15 cellular contexts compared by ENCODE assay signal in the genomic region with DNA sequence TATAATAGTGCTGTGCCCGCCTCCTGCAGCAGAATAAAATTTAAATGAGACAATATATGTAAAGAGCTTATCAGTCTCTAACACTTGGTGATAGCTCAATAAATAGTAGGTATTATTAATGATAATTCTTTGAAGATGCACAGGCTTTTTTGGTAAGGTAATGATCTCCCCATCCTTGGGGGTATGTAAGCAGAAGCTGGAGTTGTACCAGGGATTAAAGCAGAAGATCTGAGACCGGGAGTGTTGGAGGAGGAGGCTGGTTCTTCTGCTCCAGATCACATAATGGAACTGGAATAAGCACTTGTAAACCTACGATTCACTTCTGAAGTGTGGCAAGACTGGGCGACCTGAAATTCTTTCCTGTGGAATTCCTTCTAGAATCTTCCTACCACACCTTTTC. TPM values are rescaled to one million over a fixed set of nuclear protein-coding genes. Genes with fewer than 3 reads are reported as not detected.
DNase-seq lines count a peak whose midpoint lies in the region; FAIRE-seq and TF ChIP-seq lines count a peak whose summit lies in the region.
"Had no signal": no experiment of that assay in that cellular context is flagged by ENCODE, and none has a peak within 500 bp of the region (broad histone marks: within the 10 kb centered on the region; RNA-seq: fewer than 3 reads in every experiment).

No MANE protein-coding gene starts in this region.

- H3K27ac ChIP-seq in PC-9 = no peak overlapping the region
- no peak overlapping the region for H3K27ac ChIP-seq in H1 (ENCODE audit: low read depth, low read length)
- H3K27ac ChIP-seq in osteoblast (ENCODE audit: low read depth, low read length) = no peak overlapping the region
- H3K27ac ChIP-seq: BLaER1 treated with 17β-estradiol and CSF1 and Interleukin-3, amounts not matched to agents 10 nM and 100 nM had no signal

- H3K4me3 Mint-ChIP-seq in Calu3 (ENCODE audit: low read depth, unreplicated experiment) = peak overlapping the region; percentile 4
- H3K4me3 Mint-ChIP-seq in activated T-helper 2 cell treated with anti-CD3 and anti-CD28 coated beads, Interferon-gamma antibody, Interleukin-2, Interleukin-4, amounts not matched to agents 10 μg/mL and 5 μg/mL and 100 μg/mL, durations not matched to agents 14 hours and 24 hours and 36 hours (ENCODE audit: low read depth) = no peak overlapping the region
- H3K4me3 Mint-ChIP-seq in CD14-positive monocyte = no peak overlapping the region
- H3K4me3 Mint-ChIP-seq: CD4-positive, alpha-beta T cell had no signal

- POLR2A ChIA-PET in PC-9 (lab: Charles Lee; ENCODE audit: unreplicated experiment) (interaction anchor here (0.8 kb wide), 1 partner anchor 25 kb away, joined by 4 read pairs; no protein-coding TSS in a partner anchor), H1 (lab: Charles Lee; ENCODE audit: partially characterized antibody) (interaction anchor here (1.3 kb wide), 1 partner anchor 23 kb away, joined by 4 read pairs; no protein-coding TSS in a partner anchor)

- H2BK15ac ChIP-seq in H1 (ENCODE audit: low read length) = no peak overlapping the region

- no peak overlapping the region for H2BK5ac ChIP-seq in H1 (ENCODE audit: low read depth, low read length)

- H3K18ac ChIP-seq in H1 (ENCODE audit: extremely low read depth, low read length) = no peak overlapping the region

- H3K36me3 ChIP-seq in PC-9 (ENCODE audit: low read depth) = no peaks in the 10 kb centered on the region
- no peaks in the 10 kb centered on the region for H3K36me3 ChIP-seq in H1 (ENCODE audit: control insufficient read depth in 2 of 4, insufficient read depth in 4 of 4, low read length in 3 of 4)
- no peaks in the 10 kb centered on the region for H3K36me3 ChIP-seq in osteoblast (ENCODE audit: insufficient read depth, low read length)
- H3K36me3 ChIP-seq: BLaER1 treated with 17β-estradiol and CSF1 and Interleukin-3, amounts not matched to agents 10 nM and 100 nM had no signal

- H2AFZ ChIP-seq in PC-9 = no peak overlapping the region
- no peak overlapping the region for H2AFZ ChIP-seq in H1 (ENCODE audit: low read length)
- H2AFZ ChIP-seq in osteoblast (ENCODE audit: low read length) = no peak overlapping the region

- no peaks in the 10 kb centered on the region for H3K79me1 ChIP-seq in H1 (ENCODE audit: low read depth, low read length)

- peak overlapping the region; percentile 48 for H3K4me2 ChIP-seq in PC-9
- no peak overlapping the region for H3K4me2 ChIP-seq in H1 (ENCODE audit: insufficient read depth in 1 of 2, low read depth in 2 of 2, low read length in 2 of 2)
- H3K4me2 ChIP-seq in osteoblast (ENCODE audit: insufficient read depth, low read length) = peak overlapping the region; percentile 40
- H3K4me2 ChIP-seq: BLaER1 treated with 17β-estradiol and CSF1 and Interleukin-3, amounts not matched to agents 10 nM and 100 nM had no signal

- H2AK5ac ChIP-seq in H1 (ENCODE audit: low read depth, low read length) = no peak overlapping the region

- H3K4ac ChIP-seq in H1 (replicated peaks; ENCODE audit: insufficient read length, low read depth, low read length) = no peak overlapping the region

- TF ChIP-seq EP300 in H1 (IDR thresholded peaks at IDR 0.05; ENCODE audit: borderline replicate concordance in 1 of 2, low read depth in 2 of 2, low read length in 2 of 2) = no peak

- H3K36me3 Mint-ChIP-seq in Calu3 (ENCODE audit: insufficient read depth, unreplicated experiment) = no peaks in the 10 kb centered on the region
- no peaks in the 10 kb centered on the region for H3K36me3 Mint-ChIP-seq in activated T-helper 2 cell treated with anti-CD3 and anti-CD28 coated beads, Interferon-gamma antibody, Interleukin-2, Interleukin-4, amounts not matched to agents 10 μg/mL and 5 μg/mL and 100 μg/mL, durations not matched to agents 14 hours and 24 hours and 36 hours (ENCODE audit: low read depth)
- H3K36me3 Mint-ChIP-seq in CD14-positive monocyte = no peaks in the 10 kb centered on the region

- peaks cover 24% of the 10 kb centered on the region for H3K4me1 Mint-ChIP-seq in Calu3 (ENCODE audit: low read depth, unreplicated experiment)
- no peaks in the 10 kb centered on the region for H3K4me1 Mint-ChIP-seq in activated T-helper 2 cell treated with anti-CD3 and anti-CD28 coated beads, Interferon-gamma antibody, Interleukin-2, Interleukin-4, amounts not matched to agents 10 μg/mL and 5 μg/mL and 100 μg/mL, durations not matched to agents 14 hours and 24 hours and 36 hours (ENCODE audit: low read depth)
- H3K4me1 Mint-ChIP-seq in CD14-positive monocyte = no peaks in the 10 kb centered on the region

- H3K27me3 ChIP-seq in PC-9 (ENCODE audit: insufficient read depth, low read depth) (no peaks in the 10 kb centered on the region), H1 (replicated peaks in 1 of 4; ENCODE audit: control insufficient read depth in 3 of 4, extremely low read depth in 1 of 4, insufficient read depth in 3 of 4, low read length in 3 of 4) (no peaks in the 10 kb centered on the region), osteoblast (ENCODE audit: insufficient read depth, low read length) (peaks cover 2% of the 10 kb centered on the region)
- H3K27me3 ChIP-seq: BLaER1 treated with 17β-estradiol and CSF1 and Interleukin-3, amounts not matched to agents 10 nM and 100 nM had no signal

- 89% methylated on average over 4 of the region's 4 CpGs; no CpG with 5 or more reads in 1 of the 2 experiments for WGBS in H1 (ENCODE audit: extremely low coverage in 1 of 2, insufficient coverage in 1 of 2, insufficient read length in 1 of 2, insufficient replicate concordance in 2 of 2, low coverage in 1 of 2, low lambda C conversion rate in 2 of 2, missing lambda C conversion rate in 1 of 2), 2 experiments

- H3K23me2 ChIP-seq in H1 (ENCODE audit: low read depth, low read length) = no peaks in the 10 kb centered on the region

- CTCF ChIA-PET in Calu3 (lab: Charles Lee) (interaction anchor here (0.6 kb wide), 1 partner anchor 26 kb away, joined by 3 read pairs; no protein-coding TSS in a partner anchor), PC-9 (lab: Charles Lee) (no interaction called here), H1 (lab: Charles Lee; ENCODE audit: partially characterized antibody) (no interaction called here)

- no peak overlapping the region; a peak in 1 of 7 replicates for H3K9ac ChIP-seq in H1 (replicated peaks in 1 of 4; ENCODE audit: extremely low read depth in 1 of 4, low read depth in 3 of 4, low read length in 3 of 4)
- H3K9ac ChIP-seq: BLaER1 treated with 17β-estradiol and CSF1 and Interleukin-3, amounts not matched to agents 10 nM and 100 nM had no signal

- H2BK120ac ChIP-seq in H1 (replicated peaks; ENCODE audit: low read depth, low read length) = no peak overlapping the region

- H3K56ac ChIP-seq in H1 (replicated peaks; ENCODE audit: insufficient read length, low read depth, low read length) = no peak overlapping the region

- H3K9me2 ChIP-seq in PC-9 (ENCODE audit: insufficient read depth) = no peaks in the 10 kb centered on the region

- no peaks in the 10 kb centered on the region for H3K9me3 ChIP-seq in PC-9 (ENCODE audit: insufficient read depth, low read depth)
- no peaks in the 10 kb centered on the region for H3K9me3 ChIP-seq in H1 (ENCODE audit: insufficient read depth in 2 of 2, low read depth in 1 of 2, low read length in 1 of 2)
- H3K9me3 ChIP-seq in osteoblast (ENCODE audit: low read depth, low read length) = no peaks in the 10 kb centered on the region

- no peak overlapping the region for H2BK12ac ChIP-seq in H1 (ENCODE audit: low read depth, low read length)

- no peak overlapping the region for H2BK20ac ChIP-seq in H1 (ENCODE audit: low read length)

- H3K14ac ChIP-seq in H1 (ENCODE audit: insufficient read length) = no peak overlapping the region

- H4K20me1 ChIP-seq in PC-9 (ENCODE audit: insufficient read depth) = no peaks in the 10 kb centered on the region
- no peaks in the 10 kb centered on the region for H4K20me1 ChIP-seq in H1 (replicated peaks in 1 of 2; ENCODE audit: control insufficient read depth in 1 of 2, insufficient read depth in 2 of 2, low read length in 2 of 2)
- H4K20me1 ChIP-seq in osteoblast (ENCODE audit: insufficient read depth, low read length) = no peaks in the 10 kb centered on the region
- H4K20me1 ChIP-seq: BLaER1 treated with 17β-estradiol and CSF1 and Interleukin-3, amounts not matched to agents 10 nM and 100 nM had no signal

- peaks cover 26% of the 10 kb centered on the region; the same call in 1 of the 2 replicates for H3F3A ChIP-seq in PC-9 (ENCODE audit: insufficient read depth, low read depth)

- TF ChIP-seq RAD21 in H1 (IDR thresholded peaks at IDR 0.05 in 1 of 2, conservative IDR thresholded peaks at IDR 0.05 in 1 of 2; ENCODE audit: low read depth in 2 of 2, low read length in 2 of 2) = no peak

- H4K91ac ChIP-seq in H1 (replicated peaks; ENCODE audit: insufficient read length, low read length) = no peak overlapping the region

- BruUV-seq in Calu3 (replicated peaks; lab: Mats Ljungman, UMichigan) (no TSS peak), PC-9 (replicated peaks; lab: Mats Ljungman, UMichigan) (no TSS peak)

- H3K27ac Mint-ChIP-seq in Calu3 (ENCODE audit: unreplicated experiment) = peak overlapping the region; percentile 5
- no peak overlapping the region for H3K27ac Mint-ChIP-seq in activated T-helper 2 cell treated with anti-CD3 and anti-CD28 coated beads, Interferon-gamma antibody, Interleukin-2, Interleukin-4, amounts not matched to agents 10 μg/mL and 5 μg/mL and 100 μg/mL, durations not matched to agents 14 hours and 24 hours and 36 hours
- no peak overlapping the region for H3K27ac Mint-ChIP-seq in CD14-positive monocyte
- H3K27ac Mint-ChIP-seq: CD4-positive, alpha-beta T cell had no signal

- H4K8ac ChIP-seq in H1 (ENCODE audit: extremely low read depth, insufficient read depth, low read length) = no peak overlapping the region

- TF ChIP-seq CTCF in Calu3 (IDR thresholded peaks at IDR 0.05; ENCODE audit: unreplicated experiment) (no peak), PC-9 (conservative IDR thresholded peaks at IDR 0.05) (no peak), H1 (IDR thresholded peaks at IDR 0.05; ENCODE audit: control extremely low read depth in 1 of 3, insufficient read depth in 1 of 3, low read depth in 1 of 3, low read length in 3 of 3) (no peak), osteoblast (IDR thresholded peaks at IDR 0.05; ENCODE audit: extremely low read depth, low read depth, low read length) (no peak), CD14-positive monocyte (IDR thresholded peaks at IDR 0.05) (no peak)

- no peak for FAIRE-seq in H1 (lab: Jason Lieb, UNC)
- FAIRE-seq: D721Med, GM12892 had no signal

- no peak overlapping the region for H3K4me3 ChIP-seq in PC-9
- H3K4me3 ChIP-seq in H1 (ENCODE audit: extremely low read depth in 1 of 4, insufficient read depth in 2 of 4, low read depth in 3 of 4, low read length in 4 of 4) = no peak overlapping the region
- no peak overlapping the region for H3K4me3 ChIP-seq in osteoblast (ENCODE audit: insufficient read depth, low read length)
- H3K4me3 ChIP-seq: BLaER1 treated with 17β-estradiol and CSF1 and Interleukin-3, amounts not matched to agents 10 nM and 100 nM had no signal

- H3K9me3 Mint-ChIP-seq in Calu3 (ENCODE audit: low read depth, unreplicated experiment) (no peaks in the 10 kb centered on the region), CD14-positive monocyte (peaks cover 0 to 2% (median 0%) of the 10 kb centered on the region in 7 donors)
- H3K9me3 Mint-ChIP-seq in activated T-helper 2 cell treated with anti-CD3 and anti-CD28 coated beads, Interferon-gamma antibody, Interleukin-2, Interleukin-4, amounts not matched to agents 10 μg/mL and 5 μg/mL and 100 μg/mL, durations not matched to agents 14 hours and 24 hours and 36 hours = no peaks in the 10 kb centered on the region
- H3K9me3 Mint-ChIP-seq: CD4-positive, alpha-beta T cell had no signal

- H3K23ac ChIP-seq in H1 (ENCODE audit: insufficient read length) = no peak overlapping the region

- H3K79me2 ChIP-seq in PC-9 (ENCODE audit: low read depth) (no peaks in the 10 kb centered on the region), H1 (ENCODE audit: control insufficient read depth in 1 of 2, insufficient read depth in 2 of 2, low read length in 2 of 2) (no peaks in the 10 kb centered on the region), osteoblast (ENCODE audit: insufficient read depth, low read length) (no peaks in the 10 kb centered on the region)

- intact Hi-C loops in Calu3 (cut with micrococcal nuclease; ENCODE audit: unreplicated experiment) = no loop called here
- intact Hi-C loops in PC-9 (cut with micrococcal nuclease; ENCODE audit: unreplicated experiment) = loop anchor here (1.0 to 2.0 kb wide), 2 partner anchors 25 to 101 kb away; a partner anchor contains a TSS
- intact Hi-C loops in activated T-helper 2 cell treated with anti-CD3 and anti-CD28 coated beads, Interferon-gamma antibody, Interleukin-2, Interleukin-4, amounts not matched to agents 10 μg/mL and 5 μg/mL and 100 μg/mL, durations not matched to agents 14 hours and 24 hours and 36 hours (cut with micrococcal nuclease) = no loop called here
- intact Hi-C loops in CD14-positive monocyte (cut with micrococcal nuclease) = no loop called here

- DNase-seq in Calu3 = no peak
- no peak for DNase-seq in PC-9
- no peak for DNase-seq in H1 (ENCODE audit: low read depth in 1 of 2, low spot score in 2 of 2)
- DNase-seq in osteoblast (ENCODE audit: insufficient read length, low spot score, missing footprints) = no peak
- no peak for DNase-seq in activated T-helper 2 cell treated with anti-CD3 and anti-CD28 coated beads, Interferon-gamma antibody, Interleukin-2, Interleukin-4, amounts not matched to agents 10 μg/mL and 5 μg/mL and 100 μg/mL, durations not matched to agents 14 hours and 24 hours and 36 hours (ENCODE audit: low spot score)
- no peak for DNase-seq in GM19238 (ENCODE audit: insufficient read length, low spot score)
- DNase-seq in CD14-positive monocyte (ENCODE audit: low spot score) = no peak
- DNase-seq: CD4-positive, alpha-beta T cell; DND-41; GDM1 had no signal

- H4K5ac ChIP-seq in H1 (ENCODE audit: insufficient read length, low read depth, low read length) = no peak overlapping the region

- TF ChIP-seq POLR2A in H1 (IDR thresholded peaks at IDR 0.05; ENCODE audit: control extremely low read depth in 1 of 2, low read depth in 2 of 2, low read length in 2 of 2) = no peak

- H3K4me1 ChIP-seq in PC-9 (replicated peaks; ENCODE audit: insufficient read depth) (peaks cover 10% of the 10 kb centered on the region), H1 (replicated peaks in 1 of 4; ENCODE audit: control insufficient read depth in 3 of 4, insufficient read depth in 4 of 4, low read length in 3 of 4) (no peaks in the 10 kb centered on the region), osteoblast (ENCODE audit: insufficient read depth, low read length) (peaks cover 11% of the 10 kb centered on the region)

- H3K27me3 Mint-ChIP-seq in Calu3 (ENCODE audit: unreplicated experiment) (no peaks in the 10 kb centered on the region), CD14-positive monocyte (ENCODE audit: low read depth in 3 of 3) (peaks cover 2 to 4% (median 2%) of the 10 kb centered on the region in 3 donors)
- H3K27me3 Mint-ChIP-seq in activated T-helper 2 cell treated with anti-CD3 and anti-CD28 coated beads, Interferon-gamma antibody, Interleukin-2, Interleukin-4, amounts not matched to agents 10 μg/mL and 5 μg/mL and 100 μg/mL, durations not matched to agents 14 hours and 24 hours and 36 hours (ENCODE audit: low read depth) = no peaks in the 10 kb centered on the region
- H3K27me3 Mint-ChIP-seq: CD4-positive, alpha-beta T cell had no signal

RNA-seq across cellular contexts. Expression of a gene that starts 8.4 kb away (rescaled TPM):
- 0.71 and 0.76 TPM in 2 replicates for total RNA-seq in Calu3 (2022)
- total RNA-seq in PC-9 (2021) = 0.81 and 1.2 TPM in 2 replicates
- total RNA-seq in H1 (2021; fragmentation: NEBNext Ultra II Directional; extraction: Animal tissue kit (Norgen Biotek cat#: 25700)) = 0.13 and 0.22 TPM in 2 replicates
- 0.42 and 0.70 TPM in 2 replicates for polyA plus RNA-seq in H1 (2011; rRNA removed)
- polyA plus RNA-seq in H1 (2011; cell fraction: cytosol; rRNA removed) = 0.57 TPM
- 0.66 TPM for polyA plus RNA-seq in H1 (2011; cell fraction: nucleus; rRNA removed)
- 0.33 to 0.78 TPM (median 0.47 TPM) in 4 replicates for polyA plus RNA-seq in H1 (2012, experiment 1 of 2)
- polyA plus RNA-seq in H1 (2012, experiment 2 of 2) = 0.24 TPM
- polyA plus RNA-seq in H1 (2013, experiment 1 of 2) = 0.30 TPM
- polyA plus RNA-seq in H1 (2013, experiment 2 of 2) = 0.31 TPM
- polyA minus RNA-seq in H1 (2011; rRNA and poly(A)+ RNA removed) = 0.80 and 1.0 TPM in 2 replicates
- 0.59 TPM for polyA minus RNA-seq in H1 (2011; cell fraction: cytosol; rRNA and poly(A)+ RNA removed)
- 1.1 TPM for polyA minus RNA-seq in H1 (2011; cell fraction: nucleus; rRNA and poly(A)+ RNA removed)
- 0.36 and 1.5 TPM in 2 replicates for total RNA-seq in osteoblast
- total RNA-seq in activated T-helper 2 cell treated with anti-CD3 and anti-CD28 coated beads, Interferon-gamma antibody, Interleukin-2, Interleukin-4, amounts not matched to agents 10 μg/mL and 5 μg/mL and 100 μg/mL, durations not matched to agents 14 hours and 24 hours and 36 hours = not detected in 2 replicates
- not detected for polyA plus RNA-seq in CD14-positive monocyte
- total RNA-seq: A172; CD4-positive, alpha-beta T cell; H4 had no signal

RNA-seq across cellular contexts. Expression of a gene that starts 58.0 kb away (rescaled TPM):
- total RNA-seq in Calu3 (2022) (24.6 and 27.5 TPM in 2 replicates), PC-9 (2021) (26.9 and 37.4 TPM in 2 replicates), osteoblast (30.4 and 32.6 TPM in 2 replicates)
- 30.4 and 33.7 TPM in 2 replicates for total RNA-seq in H1 (2021; fragmentation: NEBNext Ultra II Directional; extraction: Animal tissue kit (Norgen Biotek cat#: 25700))
- polyA plus RNA-seq in H1 (2011; rRNA removed) (8.0 and 8.8 TPM in 2 replicates), CD14-positive monocyte (1 to 10 TPM; 3.4 to 4.4 TPM)
- 9.8 TPM for polyA plus RNA-seq in H1 (2011; cell fraction: cytosol; rRNA removed)
- polyA plus RNA-seq in H1 (2011; cell fraction: nucleus; rRNA removed) = 15.3 TPM
- polyA plus RNA-seq in H1 (2012, experiment 1 of 2) = 11.4 to 20.0 TPM (median 15.0 TPM) in 4 replicates
- polyA plus RNA-seq in H1 (2012, experiment 2 of 2) = 2.8 TPM
- 16.0 TPM for polyA plus RNA-seq in H1 (2013, experiment 1 of 2)
- polyA plus RNA-seq in H1 (2013, experiment 2 of 2) = 15.3 TPM
- 19.8 and 20.5 TPM in 2 replicates for polyA minus RNA-seq in H1 (2011; rRNA and poly(A)+ RNA removed)
- 10.5 TPM for polyA minus RNA-seq in H1 (2011; cell fraction: cytosol; rRNA and poly(A)+ RNA removed)
- 50.3 TPM for polyA minus RNA-seq in H1 (2011; cell fraction: nucleus; rRNA and poly(A)+ RNA removed)
- total RNA-seq in activated T-helper 2 cell treated with anti-CD3 and anti-CD28 coated beads, Interferon-gamma antibody, Interleukin-2, Interleukin-4, amounts not matched to agents 10 μg/mL and 5 μg/mL and 100 μg/mL, durations not matched to agents 14 hours and 24 hours and 36 hours = 48.5 and 50.8 TPM in 2 replicates

Comparison
In these comparisons a context has a peak if more than half of its experiments do, and no peak if none do; other contexts are left out.
1. H3K4me2 ChIP-seq: peak in PC-9 (single experiment) and osteoblast (single experiment); none in H1 (0 of 2).